In the genomic region with DNA sequence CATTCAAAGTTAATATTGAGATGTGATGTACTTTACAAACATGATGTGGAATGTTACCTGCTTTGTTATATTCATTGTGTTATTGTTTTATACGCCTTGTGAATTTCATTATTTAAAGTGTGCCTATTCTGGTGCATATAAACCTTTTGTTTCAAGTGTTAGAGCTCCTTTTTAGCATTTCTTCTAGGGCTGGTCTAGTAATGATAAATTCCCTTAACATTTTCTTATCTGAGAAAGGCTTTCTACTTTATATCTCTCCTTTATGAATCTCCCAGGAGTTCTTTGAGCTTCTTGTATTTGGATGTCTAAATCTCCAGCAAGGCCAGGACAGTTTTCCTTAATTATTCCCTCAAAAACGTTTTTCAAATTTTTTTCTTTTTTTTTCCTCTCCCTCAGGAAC, we compare ENCODE assay signal across 8 cellular contexts.
"Had no signal": no experiment of that assay in that cellular context is flagged by ENCODE, and none has a peak within 500 bp of the region (broad histone marks: within the 10 kb centered on the region; RNA-seq: fewer than 3 reads in every experiment).

No MANE protein-coding gene starts in this region.

- DNase-seq: GDM1, GF-D8 had no signal

- ATAC-seq: GM12878 had no signal

- H3K4me3 ChIP-seq: GM12878 had no signal

- FAIRE-seq: G401.6, GM12878, GM12891, GM12892, GM18507, GM19239 had no signal
